ENCODE assay signal across 1 cellular context in genomic region chr6:84129588-84129987, GRCh38.
TF ChIP-seq lines count a peak whose summit lies in the region.
"Not testable (repeated sequence)": the region's sequence is repeated elsewhere in the genome, so short reads cannot be mapped to it uniquely, and the experiment has no call there.

No MANE protein-coding gene starts in this region.

TF ChIP-seq in HepG2, 621 proteins besides CTCF, POLR2A, EP300 and RAD21 (continued from another document):
- TF ChIP-seq GATAD2A (CRISPR knock-in tag; IDR thresholded peaks at IDR 0.05), result peak; percentile 52
- 0 out of 2 replicates have a peak, but pooled peaks have one; percentile 22 for TF ChIP-seq ATF2 (CRISPR knock-in tag; IDR thresholded peaks at IDR 0.05)
- TF ChIP-seq ZNF670 (CRISPR knock-in tag; IDR thresholded peaks at IDR 0.05; ENCODE audit: borderline replicate concordance), result peak; percentile 34; the same call in 1 of the 2 replicates
- TF ChIP-seq ZBTB34 (CRISPR knock-in tag; IDR thresholded peaks at IDR 0.05), result 0 out of 2 replicates have a peak, but pooled peaks have one; percentile 54
- not testable (repeated sequence) for TF ChIP-seq FOXP1 (IDR thresholded peaks at IDR 0.05); HNF4G (CRISPR knock-in tag; IDR thresholded peaks at IDR 0.05; ENCODE audit: borderline replicate concordance, low read depth)
- peak; percentile 24; the same call in 1 of the 2 replicates for TF ChIP-seq FOXP1 (CRISPR knock-in tag; IDR thresholded peaks at IDR 0.05)
- TF ChIP-seq LCORL (IDR thresholded peaks at IDR 0.05), result peak; percentile 70; the same call in 1 of the 2 replicates
- TF ChIP-seq LCORL (CRISPR knock-in tag; IDR thresholded peaks at IDR 0.05), result peak; percentile 65; the same call in 1 of the 2 replicates
- peak; percentile 28; the same call in 1 of the 2 replicates for TF ChIP-seq ETV5 (CRISPR knock-in tag; IDR thresholded peaks at IDR 0.05; ENCODE audit: borderline replicate concordance)
- TF ChIP-seq HNF4A (CRISPR knock-in tag; IDR thresholded peaks at IDR 0.05), result peak; percentile 65
- TF ChIP-seq POGZ (CRISPR knock-in tag; IDR thresholded peaks at IDR 0.05), result peak; percentile 79
- TF ChIP-seq ZNF710 (CRISPR knock-in tag; IDR thresholded peaks at IDR 0.05; ENCODE audit: borderline replicate concordance), result peak; percentile 88
- peak; percentile 54; the same call in 1 of the 2 replicates for TF ChIP-seq ZMYM4 (CRISPR knock-in tag; IDR thresholded peaks at IDR 0.05)
- TF ChIP-seq FOXA3 (CRISPR knock-in tag; IDR thresholded peaks at IDR 0.05), result peak; percentile 65; the same call in 1 of the 2 replicates
- peak; percentile 28; the same call in 1 of the 2 replicates for TF ChIP-seq SOX13 (IDR thresholded peaks at IDR 0.05)
- TF ChIP-seq SOX13 (CRISPR knock-in tag; conservative IDR thresholded peaks at IDR 0.05 in 1 of 2, IDR thresholded peaks at IDR 0.05 in 1 of 2), result peak in 1 of 2 experiments; percentile 76; a peak in 2 of 4 replicates
- TF ChIP-seq ZMYM2 (CRISPR knock-in tag; IDR thresholded peaks at IDR 0.05), result peak; percentile 82; the same call in 1 of the 2 replicates
- TF ChIP-seq AHDC1 (CRISPR knock-in tag; IDR thresholded peaks at IDR 0.05; ENCODE audit: borderline replicate concordance), result peak; percentile 86
- TF ChIP-seq SOX5 (CRISPR knock-in tag; IDR thresholded peaks at IDR 0.05; ENCODE audit: borderline replicate concordance), result peak; percentile 60; the same call in 1 of the 2 replicates
- peak; percentile 87 for TF ChIP-seq ONECUT2 (CRISPR knock-in tag; IDR thresholded peaks at IDR 0.05)
- TF ChIP-seq TARDBP (CRISPR knock-in tag; IDR thresholded peaks at IDR 0.05), result 0 out of 2 replicates have a peak, but pooled peaks have one; percentile 41
- TF ChIP-seq FOXP4 (CRISPR knock-in tag; IDR thresholded peaks at IDR 0.05), result peak; percentile 65
- TF ChIP-seq HNF4G (IDR thresholded peaks at IDR 0.05; ENCODE audit: borderline replicate concordance, low read depth, low read length), result peak; percentile 29; the same call in 1 of the 2 replicates
- TF ChIP-seq ZNF646 (CRISPR knock-in tag; IDR thresholded peaks at IDR 0.05), result peak; percentile 73; the same call in 1 of the 2 replicates
- TF ChIP-seq NCOA2 (CRISPR knock-in tag; IDR thresholded peaks at IDR 0.05), result 0 out of 2 replicates have a peak, but pooled peaks have one; percentile 44
- TF ChIP-seq DPF2 (CRISPR knock-in tag; IDR thresholded peaks at IDR 0.05; ENCODE audit: borderline replicate concordance, low read depth), result 0 out of 2 replicates have a peak, but pooled peaks have one; percentile 39
- TF ChIP-seq CEBPG (CRISPR knock-in tag; IDR thresholded peaks at IDR 0.05), result 0 out of 2 replicates have a peak, but pooled peaks have one; percentile 7
- peak; percentile 75; the same call in 1 of the 2 replicates for TF ChIP-seq RCOR2 (CRISPR knock-in tag; IDR thresholded peaks at IDR 0.05)
